1 cellular context compared by ENCODE assay signal in the genomic region with DNA sequence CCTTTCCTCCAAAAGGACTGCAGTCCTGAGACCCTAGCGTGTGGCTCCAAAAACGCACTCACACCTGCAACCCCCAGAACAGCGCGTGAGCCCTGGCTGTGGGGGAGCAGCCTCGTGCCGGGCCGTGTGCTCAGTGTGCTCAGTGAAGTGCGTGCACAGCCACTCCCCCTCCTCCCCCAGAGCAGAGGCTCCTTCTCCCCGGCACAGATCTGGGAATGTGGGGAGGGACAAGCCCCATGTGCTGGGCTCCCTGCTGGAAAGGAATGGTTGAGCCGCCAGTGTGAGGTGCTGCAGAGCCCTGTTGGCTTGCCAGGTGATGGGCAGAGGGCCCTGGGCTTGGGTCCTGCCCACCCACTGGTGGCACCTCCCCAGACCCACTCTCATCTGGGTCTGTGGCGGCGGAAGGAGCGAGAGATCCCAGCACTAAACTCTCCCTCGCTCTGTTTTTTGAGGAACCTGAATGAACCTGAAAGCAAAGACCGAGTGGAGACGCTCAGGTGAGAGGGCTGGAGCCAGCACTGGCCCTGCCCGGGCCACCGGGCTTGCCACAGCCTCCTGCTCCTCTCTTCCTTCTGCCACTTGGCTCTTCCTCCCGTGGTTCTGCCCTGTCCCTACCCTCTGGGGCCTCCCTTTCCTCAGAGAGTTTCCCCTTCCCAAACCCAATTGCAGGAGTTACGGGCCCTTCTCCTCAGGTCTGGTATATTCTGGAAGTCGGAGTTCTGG.
TF ChIP-seq lines count a peak whose summit lies in the region.

No MANE protein-coding gene starts in this region.

TF ChIP-seq in H1, 55 proteins besides CTCF, POLR2A, EP300 and RAD21:
- TF ChIP-seq CTBP2 (IDR thresholded peaks at IDR 0.05; ENCODE audit: borderline replicate concordance, insufficient read depth, insufficient read length, low read length) = no peak
- TF ChIP-seq SP4 (IDR thresholded peaks at IDR 0.05; ENCODE audit: low read length) = 0 out of 2 replicates have a peak, but pooled peaks have one; percentile 20
- peak in 1 of 2 experiments; percentile 72; a peak in 1 of 4 replicates for TF ChIP-seq SIN3A (conservative IDR thresholded peaks at IDR 0.05 in 1 of 2, IDR thresholded peaks at IDR 0.05 in 1 of 2; ENCODE audit: low read depth in 1 of 2, low read length in 2 of 2)
- TF ChIP-seq TEAD4 (IDR thresholded peaks at IDR 0.05; ENCODE audit: low read depth, low read length) = peak; percentile 46
- TF ChIP-seq MAX (IDR thresholded peaks at IDR 0.05) = peak; percentile 90
- TF ChIP-seq, protein P1, sequence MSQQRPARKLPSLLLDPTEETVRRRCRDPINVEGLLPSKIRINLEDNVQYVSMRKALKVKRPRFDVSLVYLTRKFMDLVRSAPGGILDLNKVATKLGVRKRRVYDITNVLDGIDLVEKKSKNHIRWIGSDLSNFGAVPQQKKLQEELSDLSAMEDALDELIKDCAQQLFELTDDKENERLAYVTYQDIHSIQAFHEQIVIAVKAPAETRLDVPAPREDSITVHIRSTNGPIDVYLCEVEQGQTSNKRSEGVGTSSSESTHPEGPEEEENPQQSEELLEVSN (IDR thresholded peaks at IDR 0.05) = peak; percentile 59
- no peak for TF ChIP-seq BCL11A (IDR thresholded peaks at IDR 0.05; ENCODE audit: low read depth in 2 of 2, low read length in 2 of 2)
- peak; percentile 10; the same call in 1 of the 2 replicates for TF ChIP-seq TBP (IDR thresholded peaks at IDR 0.05; ENCODE audit: low read depth, low read length)
